21 cellular contexts compared by ENCODE assay signal in the genomic region with DNA sequence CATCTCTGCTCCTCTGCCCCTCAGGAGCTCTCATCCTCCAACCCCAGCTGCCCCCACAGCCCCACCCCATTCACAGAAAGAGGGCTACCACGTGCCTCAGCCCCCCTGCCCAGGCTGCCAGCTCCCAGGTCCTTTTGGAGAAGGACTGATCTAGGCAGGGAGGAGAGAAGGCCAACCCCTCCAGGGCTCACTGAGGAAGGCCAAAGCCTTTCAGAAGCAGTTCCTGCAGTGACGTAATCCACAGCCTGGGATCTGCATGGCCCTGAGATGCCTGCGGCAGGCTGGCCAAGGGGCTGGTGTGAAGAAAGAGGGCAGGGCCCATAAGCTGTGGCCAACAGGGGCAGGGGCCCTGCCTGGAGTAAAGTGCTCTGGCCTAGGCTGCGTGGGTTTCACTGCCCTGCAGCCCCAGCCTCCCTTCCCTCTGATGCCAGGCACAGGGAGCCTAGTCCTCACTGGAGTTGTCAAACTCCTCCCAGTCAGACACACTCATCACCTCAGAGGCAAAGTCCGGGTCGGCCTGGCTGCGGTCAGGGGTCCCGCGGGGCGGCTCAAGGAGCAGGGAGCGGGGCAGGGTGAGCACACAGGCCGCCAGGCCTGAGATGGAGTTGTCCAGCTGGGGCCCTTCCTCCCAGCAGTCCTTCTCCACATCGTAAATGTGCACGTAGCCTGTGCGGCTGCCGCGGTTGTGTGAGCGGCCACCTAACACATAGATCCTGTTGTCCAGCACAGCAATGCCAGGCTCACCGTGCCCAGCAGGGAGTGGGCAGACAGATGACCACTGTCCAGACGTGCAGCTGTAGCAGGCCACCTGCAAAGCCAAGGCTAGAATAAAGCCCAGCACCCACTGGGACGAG. TPM values are rescaled to one million over a fixed set of nuclear protein-coding genes. Genes with fewer than 3 reads are reported as not detected.
DNase-seq lines count a peak whose midpoint lies in the region; FAIRE-seq and TF ChIP-seq lines count a peak whose summit lies in the region.
"Had no signal": no experiment of that assay in that cellular context is flagged by ENCODE, and none has a peak within 500 bp of the region (broad histone marks: within the 10 kb centered on the region; RNA-seq: fewer than 3 reads in every experiment).

No MANE protein-coding gene starts in this region.

- H3K4me1 ChIP-seq in BLaER1: peaks cover 29% of the 10 kb centered on the region

- FAIRE-seq in RCC 7860 (lab: Jason Lieb, UNC): no peak
- FAIRE-seq: TTC549 had no signal

- peaks cover 8% of the 10 kb centered on the region for H3K4me1 Mint-ChIP-seq in type B pancreatic cell (ENCODE audit: unreplicated experiment)

- no peaks in the 10 kb centered on the region for H3K9me3 Mint-ChIP-seq in type B pancreatic cell

- H3K27ac ChIP-seq in BLaER1 (no peak overlapping the region), RWPE1 (peak overlapping the region; percentile 37)

- POLR2A ChIA-PET in RWPE1 (lab: Yijun Ruan, JAX; ENCODE audit: low non-redundant PET): no interaction called here

- peaks cover 44% of the 10 kb centered on the region for H3K36me3 ChIP-seq in BLaER1

- H3K4me3 ChIP-seq in BLaER1 (no peak overlapping the region), fibroblast of villous mesenchyme (ENCODE audit: low read depth, low read length) (no peak overlapping the region)
- H3K4me3 ChIP-seq: mucosa of descending colon had no signal

- no peak overlapping the region for H3K9ac ChIP-seq in BLaER1
- H3K9ac ChIP-seq: SK-N-SH had no signal

- no peaks in the 10 kb centered on the region for H3K9me3 ChIP-seq in BLaER1
- H3K9me3 ChIP-seq: mucosa of descending colon, SK-N-SH had no signal

- H3K4me2 ChIP-seq in BLaER1: peak overlapping the region; percentile 5; the same call in 1 of the 2 replicates
- H3K4me2 ChIP-seq: SK-N-SH had no signal

- no peak overlapping the region for H3K27ac Mint-ChIP-seq in type B pancreatic cell
- H3K27ac Mint-ChIP-seq: activated naive CD8-positive, alpha-beta T cell had no signal

- peaks cover 33% of the 10 kb centered on the region for H3K27me3 ChIP-seq in BLaER1

- peaks cover 3% of the 10 kb centered on the region for H3K36me3 Mint-ChIP-seq in type B pancreatic cell

- peaks cover 50% of the 10 kb centered on the region for H4K20me1 ChIP-seq in BLaER1

- DNase-seq in RWPE1 (ENCODE audit: low spot score): no peak
- peak; percentile 71 for DNase-seq in fibroblast of villous mesenchyme (ENCODE audit: low read depth)
- peak; percentile 6 for DNase-seq in renal cortical epithelial cell (ENCODE audit: low read depth)
- DNase-seq in NCI-H446 (lab: John Stamatoyannopoulos, UW): no peak
- DNase-seq in RCC 7860 (ENCODE audit: low spot score): no peak
- no peak for DNase-seq in NCI-H526 treated with DMSO at 0.1 percent for 48 hours (lab: John Stamatoyannopoulos, UW)
- no peak for DNase-seq in type B pancreatic cell (ENCODE audit: extremely low spot score, unreplicated experiment)
- DNase-seq: activated CD4-positive, alpha-beta T cell treated with anti-CD3 and anti-CD28 coated beads, Interleukin-2, amount 50 U/mL, for 1 hour; activated T-cell treated with anti-CD3 and anti-CD28 coated beads for 4 hours; Calu3; head of caudate nucleus; kidney glomerular epithelial cell; NCI-H1105 treated with DMSO at 0.1 percent for 48 hours; NCI-H345; SK-N-SH; stimulated activated CD4-positive, alpha-beta T cell treated with anti-CD3 and anti-CD28 coated beads, Interleukin-12 subunit alpha, Interleukin-12 subunit beta, amount 100 ng/mL, for 4 hours; stimulated activated naive CD4-positive, alpha-beta T cell had no signal

- CTCF ChIA-PET in RWPE1 (lab: Yijun Ruan, JAX): no interaction called here

- TF ChIP-seq CTCF in RWPE1 (conservative IDR thresholded peaks at IDR 0.05; ENCODE audit: low read depth) (no peak), fibroblast of villous mesenchyme (IDR thresholded peaks at IDR 0.05; ENCODE audit: insufficient read depth, low read depth, low read length) (no peak), type B pancreatic cell (conservative IDR thresholded peaks at IDR 0.05) (no peak)

- H3K27me3 Mint-ChIP-seq in type B pancreatic cell: peaks cover 11% of the 10 kb centered on the region

- H3K4me3 Mint-ChIP-seq in type B pancreatic cell: no peak overlapping the region
- H3K4me3 Mint-ChIP-seq: activated naive CD8-positive, alpha-beta T cell had no signal

RNA-seq across cellular contexts. Expression of a gene that starts 4.2 kb away (rescaled TPM):
- total RNA-seq in fibroblast of villous mesenchyme (15.5 and 26.4 TPM in 2 replicates), renal cortical epithelial cell (3.3 and 9.1 TPM in 2 replicates), type B pancreatic cell (ENCODE audit: low replicate concordance) (4.2 and 21.7 TPM in 2 replicates)

RNA-seq across cellular contexts. Expression of a gene that starts 47.9 kb away (rescaled TPM):
- total RNA-seq in fibroblast of villous mesenchyme (10.3 and 10.8 TPM in 2 replicates), renal cortical epithelial cell (8.7 and 17.8 TPM in 2 replicates), type B pancreatic cell (ENCODE audit: low replicate concordance) (24.6 and 39.5 TPM in 2 replicates)

RNA-seq across cellular contexts. Expression of a gene that starts 53.7 kb away (rescaled TPM):
- 29.3 and 31.1 TPM in 2 replicates for total RNA-seq in fibroblast of villous mesenchyme
- total RNA-seq in renal cortical epithelial cell: 18.9 and 25.5 TPM in 2 replicates
- total RNA-seq in type B pancreatic cell (ENCODE audit: low replicate concordance): 34.3 and 38.8 TPM in 2 replicates

Comparison
In these comparisons a context has a peak if more than half of its experiments do, and no peak if none do; other contexts are left out.
1. DNase-seq: peak in fibroblast of villous mesenchyme (single experiment) and renal cortical epithelial cell (single experiment); none in RWPE1 (single experiment), NCI-H446 (0 of 2), RCC 7860 (single experiment), NCI-H526 treated with DMSO at 0.1 percent for 48 hours (single experiment) and type B pancreatic cell (single experiment).